11 cellular contexts compared by ENCODE assay signal in the genomic region with DNA sequence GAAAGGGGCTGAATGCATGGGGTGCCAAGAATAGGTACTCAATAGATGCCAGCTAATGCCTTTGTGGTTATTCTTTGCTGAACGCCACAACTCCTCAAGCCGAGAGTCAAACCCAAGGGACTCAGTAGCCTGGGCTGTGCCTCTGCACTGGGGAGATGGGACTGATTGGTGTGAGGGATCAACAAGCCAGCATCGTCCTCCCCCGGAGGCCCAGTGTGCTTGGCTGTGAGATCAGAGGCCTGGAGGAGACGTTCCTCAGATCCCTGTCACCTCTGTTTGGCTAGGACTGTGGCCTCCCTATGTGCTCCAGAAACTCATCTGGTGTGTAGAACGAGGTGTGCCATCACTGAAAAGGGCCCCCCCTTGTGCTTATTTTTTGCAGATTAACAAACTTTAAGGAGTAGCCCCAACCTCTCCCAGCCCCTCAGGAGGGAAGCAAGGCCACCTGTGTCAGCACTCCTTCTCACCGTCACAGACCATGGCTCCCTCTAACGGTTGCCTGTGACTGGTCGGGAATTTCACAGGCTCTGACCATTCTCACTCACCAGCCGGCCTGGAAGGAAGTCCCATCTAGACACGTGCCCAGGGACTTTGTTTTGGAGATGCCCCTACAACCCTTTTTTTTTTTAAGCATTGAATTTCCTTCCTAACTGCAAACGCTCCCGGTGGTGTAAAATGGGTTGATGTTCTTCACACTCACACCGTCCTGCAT.
DNase-seq lines count a peak whose midpoint lies in the region; ATAC-seq, FAIRE-seq and TF ChIP-seq lines count a peak whose summit lies in the region.
"Had no signal": no experiment of that assay in that cellular context is flagged by ENCODE, and none has a peak within 500 bp of the region (broad histone marks: within the 10 kb centered on the region; RNA-seq: fewer than 3 reads in every experiment).

No MANE protein-coding gene starts in this region.

- H2BK15ac ChIP-seq in mesenchymal stem cell (ENCODE audit: low read depth, poor library complexity, severe bottlenecking), result no peak overlapping the region

- no peak overlapping the region for H3K18ac ChIP-seq in mesenchymal stem cell (ENCODE audit: low read depth in 1 of 2, low read length in 2 of 2)

- FAIRE-seq in endothelial cell of umbilical vein (lab: Jason Lieb, UNC), result peak; percentile 46
- FAIRE-seq: HTR-8/SVneo, pancreas had no signal

- no peak for TF ChIP-seq POLR2A in endothelial cell of umbilical vein (IDR thresholded peaks at IDR 0.05; ENCODE audit: low read depth, low read length)

- no peaks in the 10 kb centered on the region for H3K79me1 ChIP-seq in mesenchymal stem cell (replicated peaks; ENCODE audit: low read length, poor library complexity, severe bottlenecking)

- dilution Hi-C loops in endothelial cell of umbilical vein (cut with MboI; ENCODE audit: extremely low pct_ligation_motif_present, low sequenced_read_pairs), result no loop called here

- H4K91ac ChIP-seq in mesenchymal stem cell (ENCODE audit: low read length), result no peak overlapping the region

- no peaks in the 10 kb centered on the region for H3K27me3 ChIP-seq in endothelial cell of umbilical vein (ENCODE audit: control insufficient read depth in 2 of 2, insufficient read depth in 2 of 2, low read length in 2 of 2)
- peaks cover 0 to 37% of the 10 kb centered on the region in 2 experiments for H3K27me3 ChIP-seq in mesenchymal stem cell (ENCODE audit: control insufficient read depth in 1 of 2, insufficient read depth in 1 of 2, low read length in 2 of 2)
- H3K27me3 ChIP-seq: pancreas had no signal

- H3K79me2 ChIP-seq in endothelial cell of umbilical vein (ENCODE audit: control insufficient read depth, insufficient read depth, low read length), result no peaks in the 10 kb centered on the region

- no peaks in the 10 kb centered on the region for H3K4me1 ChIP-seq in endothelial cell of umbilical vein (ENCODE audit: control insufficient read depth, extremely low read depth, insufficient read depth, low read length)
- peaks cover 2% of the 10 kb centered on the region for H3K4me1 ChIP-seq in mesenchymal stem cell (ENCODE audit: control insufficient read depth, insufficient read depth, low read depth, low read length)

- no peak overlapping the region for H2AK5ac ChIP-seq in mesenchymal stem cell (ENCODE audit: low read length, severe bottlenecking)

- no peak overlapping the region for H3K4ac ChIP-seq in mesenchymal stem cell (ENCODE audit: low read depth in 1 of 2, low read length in 2 of 2)

- BruUV-seq in endothelial cell of umbilical vein (replicated peaks; lab: Mats Ljungman, UMichigan), result no TSS peak

- CTCF ChIA-PET in endothelial cell of umbilical vein (lab: Charles Lee), result no interaction called here

- 56% methylated on average over 14 of the region's 14 CpGs for WGBS in mesenchymal stem cell

- H3K9me3 ChIP-seq in endothelial cell of umbilical vein (replicated peaks; ENCODE audit: control insufficient read depth, insufficient read depth, low read length), result no peaks in the 10 kb centered on the region
- no peaks in the 10 kb centered on the region for H3K9me3 ChIP-seq in mesenchymal stem cell (ENCODE audit: control insufficient read depth, low read length)
- H3K9me3 ChIP-seq: pancreas had no signal

- ATAC-seq in GM21390 (IDR thresholded peaks at IDR 0.05; ENCODE audit: unreplicated experiment) (no peak), GM21576 (IDR thresholded peaks at IDR 0.05; ENCODE audit: unreplicated experiment) (no peak)

- no peak overlapping the region for H2BK120ac ChIP-seq in mesenchymal stem cell (ENCODE audit: low read depth, low read length)

- H3K4me3 ChIP-seq in AG09309 (ENCODE audit: control insufficient read depth, low read depth, low read length) (no peak overlapping the region), endothelial cell of umbilical vein (replicated peaks in 1 of 3; ENCODE audit: insufficient read depth in 1 of 3, low read depth in 1 of 3, low read length in 3 of 3) (no peak overlapping the region), mesenchymal stem cell (ENCODE audit: insufficient read depth in 1 of 2, low read depth in 1 of 2, low read length in 2 of 2) (no peak overlapping the region)
- H3K4me3 ChIP-seq: pancreas had no signal

- no peak overlapping the region for H3K14ac ChIP-seq in mesenchymal stem cell (ENCODE audit: low read length in 2 of 2)

- no peak overlapping the region for H3K27ac ChIP-seq in endothelial cell of umbilical vein (ENCODE audit: insufficient read depth, low read depth, low read length)
- H3K27ac ChIP-seq in mesenchymal stem cell (ENCODE audit: low read length, poor library complexity, severe bottlenecking), result no peak overlapping the region
- H3K27ac ChIP-seq: pancreas had no signal

- no peak overlapping the region for H2AFZ ChIP-seq in endothelial cell of umbilical vein (ENCODE audit: low read depth, low read length)
- no peak overlapping the region for H2AFZ ChIP-seq in mesenchymal stem cell (ENCODE audit: low read depth, low read length)

- H4K20me1 ChIP-seq in endothelial cell of umbilical vein (replicated peaks; ENCODE audit: control insufficient read depth, extremely low read depth, insufficient read depth, low read length), result no peaks in the 10 kb centered on the region

- POLR2A ChIA-PET in endothelial cell of umbilical vein (lab: Charles Lee), result no interaction called here

- H3K9ac ChIP-seq in endothelial cell of umbilical vein (replicated peaks; ENCODE audit: extremely low read depth, insufficient read depth, low read length), result no peak overlapping the region
- H3K9ac ChIP-seq in mesenchymal stem cell (ENCODE audit: low read length), result no peak overlapping the region

- DNase-seq in AG09309 (ENCODE audit: low read depth), result no peak
- peak; percentile 30 for DNase-seq in HT1080 (ENCODE audit: low read depth)
- DNase-seq in endothelial cell of umbilical vein (ENCODE audit: low read depth, low spot score), result peak; percentile 43
- DNase-seq in mesenchymal stem cell, result peak; percentile 19
- DNase-seq in DMS153 (lab: John Stamatoyannopoulos, UW), result no peak
- no peak for DNase-seq in NCI-H2196 (lab: John Stamatoyannopoulos, UW; ENCODE audit: unreplicated experiment)
- DNase-seq: NCI-H2171 treated with DMSO at 0.1 percent for 48 hours had no signal

- TF ChIP-seq CTCF in AG09309 (IDR thresholded peaks at IDR 0.05; ENCODE audit: control insufficient read depth, insufficient read depth, low read depth, low read length, missing control alignments) (peak; percentile 59), endothelial cell of umbilical vein (IDR thresholded peaks at IDR 0.05; ENCODE audit: extremely low read depth in 1 of 2, insufficient read depth in 1 of 2, low read depth in 1 of 2, low read length in 2 of 2) (peak; percentile 17 to 53)

- H3K9me1 ChIP-seq in endothelial cell of umbilical vein (replicated peaks; ENCODE audit: control insufficient read depth, extremely low read depth, insufficient read depth, low read length), result no peaks in the 10 kb centered on the region

- H3K4me2 ChIP-seq in endothelial cell of umbilical vein (ENCODE audit: insufficient read depth, low read length) (no peak overlapping the region), mesenchymal stem cell (ENCODE audit: low read length, poor library complexity, severe bottlenecking) (no peak overlapping the region)

- H2BK12ac ChIP-seq in mesenchymal stem cell (ENCODE audit: low read length in 2 of 2), result no peak overlapping the region

- H4K8ac ChIP-seq in mesenchymal stem cell (ENCODE audit: low read length), result no peak overlapping the region

- intact Hi-C loops in endothelial cell of umbilical vein (cut with micrococcal nuclease), result loop anchor here (2.0 kb wide), 1 partner anchor 352 kb away; no protein-coding TSS in a partner anchor

- no peak overlapping the region for H2BK5ac ChIP-seq in mesenchymal stem cell (ENCODE audit: low read depth, low read length, poor library complexity, severe bottlenecking)

- H3K36me3 ChIP-seq in endothelial cell of umbilical vein (ENCODE audit: control insufficient read depth in 2 of 2, extremely low read depth in 1 of 2, insufficient read depth in 2 of 2, low read length in 2 of 2) (no peaks in the 10 kb centered on the region), mesenchymal stem cell (ENCODE audit: control insufficient read depth in 1 of 2, insufficient read depth in 2 of 2, low read depth in 1 of 2, low read length in 2 of 2) (no peaks in the 10 kb centered on the region)
- H3K36me3 ChIP-seq: pancreas had no signal

- no peak overlapping the region for H3K23ac ChIP-seq in mesenchymal stem cell (ENCODE audit: low read length in 2 of 2)

TF ChIP-seq in endothelial cell of umbilical vein, 7 proteins besides CTCF, POLR2A, EP300 and RAD21:
- TF ChIP-seq JUN (IDR thresholded peaks at IDR 0.05; ENCODE audit: borderline replicate concordance, insufficient read depth, insufficient read length, low read depth) (no peak), EZH2 (IDR thresholded peaks at IDR 0.05; ENCODE audit: borderline replicate concordance, low read depth, low read length, severe bottlenecking) (no peak), MYC (IDR thresholded peaks at IDR 0.05; ENCODE audit: low read depth, low read length) (no peak), POLR2AphosphoS5 (IDR thresholded peaks at IDR 0.05; ENCODE audit: insufficient read depth, low read depth, low read length) (no peak), GATA2 (IDR thresholded peaks at IDR 0.05; ENCODE audit: insufficient read depth, insufficient read length, low read depth, low read length) (no peak), FOS (IDR thresholded peaks at IDR 0.05; ENCODE audit: borderline replicate concordance, insufficient read depth, low read length) (no peak)
- TF ChIP-seq, protein P1, sequence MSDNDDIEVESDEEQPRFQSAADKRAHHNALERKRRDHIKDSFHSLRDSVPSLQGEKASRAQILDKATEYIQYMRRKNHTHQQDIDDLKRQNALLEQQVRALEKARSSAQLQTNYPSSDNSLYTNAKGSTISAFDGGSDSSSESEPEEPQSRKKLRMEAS (IDR thresholded peaks at IDR 0.05; ENCODE audit: insufficient read depth, insufficient read length), result no peak

Comparison
In these comparisons a context has a peak if more than half of its experiments do, and no peak if none do; other contexts are left out.
1. DNase-seq: peak in HT1080 (single experiment), endothelial cell of umbilical vein (single experiment) and mesenchymal stem cell (single experiment); none in AG09309 (single experiment), DMS153 (single experiment) and NCI-H2196 (single experiment).